Comparison of ENCODE assay signal across 21 cellular contexts in genomic region chr7:69757990-69758430, GRCh38.
DNase-seq lines count a peak whose midpoint lies in the region; ATAC-seq and TF ChIP-seq lines count a peak whose summit lies in the region.
"Had no signal": no experiment of that assay in that cellular context is flagged by ENCODE, and none has a peak within 500 bp of the region (broad histone marks: within the 10 kb centered on the region; RNA-seq: fewer than 3 reads in every experiment).

No MANE protein-coding gene starts in this region.

- H3K79me1 ChIP-seq in mesendoderm (ENCODE audit: low read length): no peaks in the 10 kb centered on the region

- H3K27ac ChIP-seq in mesendoderm (ENCODE audit: low read depth, low read length): no peak overlapping the region
- H3K27ac ChIP-seq: esophagus squamous epithelium, KMS-11, PC-9, SK-N-MC, testis had no signal

- H2BK15ac ChIP-seq in mesendoderm (replicated peaks; ENCODE audit: low read depth): no peak overlapping the region

- H3K27me3 ChIP-seq in mesendoderm (ENCODE audit: insufficient read depth, low read length, poor library complexity) (no peaks in the 10 kb centered on the region), Caco-2 (replicated peaks; ENCODE audit: control insufficient read depth, insufficient read depth, low read length) (no peaks in the 10 kb centered on the region)
- H3K27me3 ChIP-seq: BE2C, esophagus squamous epithelium, testis had no signal

- H4K5ac ChIP-seq in mesendoderm (ENCODE audit: low read length): no peak overlapping the region

- no peak overlapping the region for H2AK5ac ChIP-seq in mesendoderm (ENCODE audit: low read length)

- no peak for TF ChIP-seq CTCF in Caco-2 (IDR thresholded peaks at IDR 0.05; ENCODE audit: insufficient read depth in 1 of 2, low read depth in 1 of 2, low read length in 1 of 2, severe bottlenecking in 1 of 2, unreplicated experiment in 1 of 2)

- no peaks in the 10 kb centered on the region for H3K4me1 Mint-ChIP-seq in activated T-helper 1 cell treated with anti-CD3 and anti-CD28 coated beads, Interleukin-12 subunit alpha, Interleukin-12 subunit beta, Interleukin-2, Interleukin-4 antibody, amounts not matched to agents 30 ng/mL and 10 ng/mL and 1 ng/mL, durations not matched to agents 14 hours and 24 hours and 36 hours (ENCODE audit: low read depth)
- H3K4me1 Mint-ChIP-seq in Caco-2 (ENCODE audit: low read depth, unreplicated experiment): peaks cover 19% of the 10 kb centered on the region

- no peak overlapping the region for H3K18ac ChIP-seq in mesendoderm (ENCODE audit: low read length)

- no peak overlapping the region for H2BK5ac ChIP-seq in mesendoderm (ENCODE audit: low read length)

- H3K4me2 ChIP-seq in mesendoderm (ENCODE audit: low read length): no peak overlapping the region
- H3K4me2 ChIP-seq: KMS-11, PC-9 had no signal

- peak; percentile 55 for DNase-seq in Daoy (ENCODE audit: low read depth)
- peak; percentile 38 for DNase-seq in astrocyte of the hippocampus (ENCODE audit: low read depth, low spot score)
- DNase-seq in mesendoderm: peak; percentile 80
- DNase-seq in activated T-helper 1 cell treated with anti-CD3 and anti-CD28 coated beads, Interleukin-12 subunit alpha, Interleukin-12 subunit beta, Interleukin-2, Interleukin-4 antibody, amounts not matched to agents 30 ng/mL and 10 ng/mL and 1 ng/mL, durations not matched to agents 14 hours and 24 hours and 36 hours (ENCODE audit: low spot score): no peak
- DNase-seq in Caco-2: no peak
- DNase-seq in SW480 (ENCODE audit: low spot score): no peak
- DNase-seq: activated CD4-positive, alpha-beta T cell treated with anti-CD3 and anti-CD28 coated beads for 36 hours; activated naive CD4-positive, alpha-beta T cell treated with anti-CD3 and anti-CD28 coated beads for 36 hours; BE2C; DMS53; esophagus squamous epithelium; NCI-H510A; occipital lobe; PC-9; stimulated activated CD4-positive, alpha-beta T cell treated with anti-CD3 and anti-CD28 coated beads, Interleukin-4, amount 100 ng/mL, for 24 hours; stimulated activated CD8-positive, alpha-beta memory T cell treated with anti-CD3 and anti-CD28 coated beads, Interleukin-4, amount 100 ng/mL, for 48 hours; T1000; testis had no signal

- no peak overlapping the region for H3K4me3 Mint-ChIP-seq in activated T-helper 1 cell treated with anti-CD3 and anti-CD28 coated beads, Interleukin-12 subunit alpha, Interleukin-12 subunit beta, Interleukin-2, Interleukin-4 antibody, amounts not matched to agents 30 ng/mL and 10 ng/mL and 1 ng/mL, durations not matched to agents 14 hours and 24 hours and 36 hours
- H3K4me3 Mint-ChIP-seq in Caco-2 (ENCODE audit: unreplicated experiment): no peak overlapping the region
- H3K4me3 Mint-ChIP-seq: activated CD4-positive, alpha-beta T cell treated with anti-CD3 and anti-CD28 coated beads for 36 hours; activated naive CD4-positive, alpha-beta T cell treated with anti-CD3 and anti-CD28 coated beads for 36 hours had no signal

- no peak overlapping the region for H3K23ac ChIP-seq in mesendoderm (ENCODE audit: low read length)

- no peak overlapping the region for H4K8ac ChIP-seq in mesendoderm (ENCODE audit: low read depth, low read length)

- peak; percentile 44 for ATAC-seq in HG02610 (IDR thresholded peaks at IDR 0.05; ENCODE audit: unreplicated experiment)
- ATAC-seq: activated CD4-positive, alpha-beta T cell treated with anti-CD3 and anti-CD28 coated beads for 36 hours had no signal

- H3K4ac ChIP-seq in mesendoderm (ENCODE audit: low read depth, low read length): no peak overlapping the region

- H3K27me3 Mint-ChIP-seq in activated T-helper 1 cell treated with anti-CD3 and anti-CD28 coated beads, Interleukin-12 subunit alpha, Interleukin-12 subunit beta, Interleukin-2, Interleukin-4 antibody, amounts not matched to agents 30 ng/mL and 10 ng/mL and 1 ng/mL, durations not matched to agents 14 hours and 24 hours and 36 hours (ENCODE audit: insufficient read depth): no peaks in the 10 kb centered on the region
- no peaks in the 10 kb centered on the region for H3K27me3 Mint-ChIP-seq in Caco-2 (ENCODE audit: insufficient read depth, unreplicated experiment)
- H3K27me3 Mint-ChIP-seq: activated CD4-positive, alpha-beta T cell treated with anti-CD3 and anti-CD28 coated beads for 36 hours had no signal

- WGBS in mesendoderm (ENCODE audit: extremely low coverage, insufficient coverage, low lambda C conversion rate): no CpG with 5 or more reads among the region's 1 CpG

- H3K27ac Mint-ChIP-seq in activated T-helper 1 cell treated with anti-CD3 and anti-CD28 coated beads, Interleukin-12 subunit alpha, Interleukin-12 subunit beta, Interleukin-2, Interleukin-4 antibody, amounts not matched to agents 30 ng/mL and 10 ng/mL and 1 ng/mL, durations not matched to agents 14 hours and 24 hours and 36 hours: no peak overlapping the region
- H3K27ac Mint-ChIP-seq in Caco-2 (ENCODE audit: unreplicated experiment): no peak overlapping the region
- H3K27ac Mint-ChIP-seq: activated CD4-positive, alpha-beta T cell treated with anti-CD3 and anti-CD28 coated beads for 36 hours; activated naive CD4-positive, alpha-beta T cell treated with anti-CD3 and anti-CD28 coated beads for 36 hours had no signal

- no peak overlapping the region for H3K56ac ChIP-seq in mesendoderm (ENCODE audit: low read length)

- H3K36me3 ChIP-seq in mesendoderm (ENCODE audit: control insufficient read depth, insufficient read depth, low read length) (no peaks in the 10 kb centered on the region), Caco-2 (ENCODE audit: control insufficient read depth, insufficient read depth, low read length) (no peaks in the 10 kb centered on the region)
- H3K36me3 ChIP-seq: BE2C, esophagus squamous epithelium had no signal

- H3K36me3 Mint-ChIP-seq in activated T-helper 1 cell treated with anti-CD3 and anti-CD28 coated beads, Interleukin-12 subunit alpha, Interleukin-12 subunit beta, Interleukin-2, Interleukin-4 antibody, amounts not matched to agents 30 ng/mL and 10 ng/mL and 1 ng/mL, durations not matched to agents 14 hours and 24 hours and 36 hours (ENCODE audit: low read depth): no peaks in the 10 kb centered on the region
- H3K36me3 Mint-ChIP-seq in Caco-2 (ENCODE audit: insufficient read depth, unreplicated experiment): no peaks in the 10 kb centered on the region

- H3K79me2 ChIP-seq in mesendoderm (ENCODE audit: control insufficient read depth, insufficient read depth, low read length): no peaks in the 10 kb centered on the region

- CTCF ChIA-PET in Caco-2 (lab: Charles Lee): interaction anchor here (0.7 kb wide), 1 partner anchor 15 kb away, joined by 3 read pairs; no protein-coding TSS in a partner anchor

- no peaks in the 10 kb centered on the region for H3K9me3 ChIP-seq in Caco-2
- H3K9me3 ChIP-seq: BE2C, esophagus squamous epithelium, testis had no signal

- intact Hi-C loops in activated T-helper 1 cell treated with anti-CD3 and anti-CD28 coated beads, Interleukin-12 subunit alpha, Interleukin-12 subunit beta, Interleukin-2, Interleukin-4 antibody, amounts not matched to agents 30 ng/mL and 10 ng/mL and 1 ng/mL, durations not matched to agents 14 hours and 24 hours and 36 hours (cut with micrococcal nuclease): no loop called here
- intact Hi-C loops in Caco-2 (cut with micrococcal nuclease; ENCODE audit: unreplicated experiment): loop anchor here (2.0 kb wide), 1 partner anchor 15 kb away; no protein-coding TSS in a partner anchor

- H3K4me1 ChIP-seq in mesendoderm (ENCODE audit: control insufficient read depth, low read depth, low read length) (peaks cover 11% of the 10 kb centered on the region), Caco-2 (no peaks in the 10 kb centered on the region; the same call in 1 of the 2 replicates)

- POLR2A ChIA-PET in Caco-2 (lab: Charles Lee): no interaction called here

- no TSS peak for BruUV-seq in Caco-2 (replicated peaks; lab: Mats Ljungman, UMichigan)

- no peak overlapping the region for H2BK120ac ChIP-seq in mesendoderm (ENCODE audit: low read depth, low read length)

- no peak overlapping the region for H3K9ac ChIP-seq in mesendoderm (ENCODE audit: low read length)
- H3K9ac ChIP-seq: KMS-11 had no signal

- H3K4me3 ChIP-seq in mesendoderm (ENCODE audit: low read length) (no peak overlapping the region), Caco-2 (ENCODE audit: low read depth, low read length) (no peak overlapping the region)
- H3K4me3 ChIP-seq: esophagus squamous epithelium, PC-9, SK-N-MC, testis had no signal

- no peaks in the 10 kb centered on the region for H3K9me3 Mint-ChIP-seq in activated T-helper 1 cell treated with anti-CD3 and anti-CD28 coated beads, Interleukin-12 subunit alpha, Interleukin-12 subunit beta, Interleukin-2, Interleukin-4 antibody, amounts not matched to agents 30 ng/mL and 10 ng/mL and 1 ng/mL, durations not matched to agents 14 hours and 24 hours and 36 hours
- H3K9me3 Mint-ChIP-seq in Caco-2 (ENCODE audit: unreplicated experiment): no peaks in the 10 kb centered on the region
- H3K9me3 Mint-ChIP-seq: activated naive CD4-positive, alpha-beta T cell treated with anti-CD3 and anti-CD28 coated beads for 36 hours had no signal

Comparison
In these comparisons a context has a peak if more than half of its experiments do, and no peak if none do; other contexts are left out.
1. DNase-seq: peak in Daoy (single experiment), astrocyte of the hippocampus (single experiment) and mesendoderm (single experiment); none in activated T-helper 1 cell treated with anti-CD3 and anti-CD28 coated beads, Interleukin-12 subunit alpha, Interleukin-12 subunit beta, Interleukin-2, Interleukin-4 antibody, amounts not matched to agents 30 ng/mL and 10 ng/mL and 1 ng/mL, durations not matched to agents 14 hours and 24 hours and 36 hours (single experiment), Caco-2 (0 of 2) and SW480 (single experiment).